1 cellular context compared by ENCODE assay signal in genomic region chr20:63443606-63444395, GRCh38.
TF ChIP-seq lines count a peak whose summit lies in the region.

No MANE protein-coding gene starts in this region.

TF ChIP-seq in IMR-90, 13 proteins besides CTCF, POLR2A, EP300 and RAD21:
- TF ChIP-seq ELK1 (IDR thresholded peaks at IDR 0.05; ENCODE audit: borderline replicate concordance, low read depth, low read length) (no peak), RCOR1 (IDR thresholded peaks at IDR 0.05; ENCODE audit: insufficient replicate concordance, low read length) (no peak)
